3 cellular contexts compared by ENCODE assay signal in the genomic region with DNA sequence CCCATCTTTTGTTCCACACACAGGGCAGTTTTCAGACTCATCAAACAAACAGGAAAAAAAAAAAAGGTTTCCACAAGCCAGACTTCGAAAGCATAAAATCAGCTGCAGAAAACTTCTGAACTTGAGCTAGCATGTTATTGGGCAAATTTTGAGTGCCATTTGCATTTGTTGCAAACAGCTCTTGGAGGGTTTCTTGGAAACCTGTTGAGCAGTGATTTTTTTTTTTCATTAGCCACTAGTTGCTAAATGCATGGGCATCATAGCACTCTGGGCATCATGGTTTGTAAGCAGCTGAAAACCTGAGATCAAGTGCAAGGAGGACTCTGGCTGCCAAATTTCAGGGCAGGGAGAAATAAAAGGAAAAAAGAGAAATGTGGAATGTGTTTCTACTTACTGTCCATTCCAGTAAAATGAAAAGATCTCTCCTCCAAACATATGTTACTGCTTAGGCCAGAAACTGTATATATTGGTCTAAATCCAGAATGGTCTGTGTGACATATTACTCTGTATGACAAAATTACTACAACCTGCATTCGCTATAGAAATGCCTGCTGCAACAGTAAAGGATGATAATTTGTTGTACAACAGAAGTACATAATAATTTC.
TF ChIP-seq lines count a peak whose summit lies in the region.

No MANE protein-coding gene starts in this region.

TF ChIP-seq in SK-N-SH treated with all-trans-retinoic acid at 6 μM for 48 hours, 23 proteins besides CTCF, POLR2A, EP300 and RAD21 (continued from another document):
- TF ChIP-seq, protein P1, sequence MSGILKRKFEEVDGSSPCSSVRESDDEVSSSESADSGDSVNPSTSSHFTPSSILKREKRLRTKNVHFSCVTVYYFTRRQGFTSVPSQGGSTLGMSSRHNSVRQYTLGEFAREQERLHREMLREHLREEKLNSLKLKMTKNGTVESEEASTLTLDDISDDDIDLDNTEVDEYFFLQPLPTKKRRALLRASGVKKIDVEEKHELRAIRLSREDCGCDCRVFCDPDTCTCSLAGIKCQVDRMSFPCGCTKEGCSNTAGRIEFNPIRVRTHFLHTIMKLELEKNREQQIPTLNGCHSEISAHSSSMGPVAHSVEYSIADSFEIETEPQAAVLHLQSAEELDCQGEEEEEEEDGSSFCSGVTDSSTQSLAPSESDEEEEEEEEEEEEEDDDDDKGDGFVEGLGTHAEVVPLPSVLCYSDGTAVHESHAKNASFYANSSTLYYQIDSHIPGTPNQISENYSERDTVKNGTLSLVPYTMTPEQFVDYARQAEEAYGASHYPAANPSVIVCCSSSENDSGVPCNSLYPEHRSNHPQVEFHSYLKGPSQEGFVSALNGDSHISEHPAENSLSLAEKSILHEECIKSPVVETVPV (CRISPR knock-in tag; IDR thresholded peaks at IDR 0.05): no peak

TF ChIP-seq in SK-N-SH, 30 proteins besides CTCF, POLR2A, EP300 and RAD21 (continued from another document):
- TF ChIP-seq FOXM1 (IDR thresholded peaks at IDR 0.05; ENCODE audit: low read depth): no peak
- no peak for TF ChIP-seq ELF1 (IDR thresholded peaks at IDR 0.05)
- TF ChIP-seq, protein P2, sequence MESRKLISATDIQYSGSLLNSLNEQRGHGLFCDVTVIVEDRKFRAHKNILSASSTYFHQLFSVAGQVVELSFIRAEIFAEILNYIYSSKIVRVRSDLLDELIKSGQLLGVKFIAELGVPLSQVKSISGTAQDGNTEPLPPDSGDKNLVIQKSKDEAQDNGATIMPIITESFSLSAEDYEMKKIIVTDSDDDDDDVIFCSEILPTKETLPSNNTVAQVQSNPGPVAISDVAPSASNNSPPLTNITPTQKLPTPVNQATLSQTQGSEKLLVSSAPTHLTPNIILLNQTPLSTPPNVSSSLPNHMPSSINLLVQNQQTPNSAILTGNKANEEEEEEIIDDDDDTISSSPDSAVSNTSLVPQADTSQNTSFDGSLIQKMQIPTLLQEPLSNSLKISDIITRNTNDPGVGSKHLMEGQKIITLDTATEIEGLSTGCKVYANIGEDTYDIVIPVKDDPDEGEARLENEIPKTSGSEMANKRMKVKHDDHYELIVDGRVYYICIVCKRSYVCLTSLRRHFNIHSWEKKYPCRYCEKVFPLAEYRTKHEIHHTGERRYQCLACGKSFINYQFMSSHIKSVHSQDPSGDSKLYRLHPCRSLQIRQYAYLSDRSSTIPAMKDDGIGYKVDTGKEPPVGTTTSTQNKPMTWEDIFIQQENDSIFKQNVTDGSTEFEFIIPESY (IDR thresholded peaks at IDR 0.05; ENCODE audit: borderline replicate concordance, low read depth): no peak
- TF ChIP-seq JUND (IDR thresholded peaks at IDR 0.05): no peak
- TF ChIP-seq CHD2 (IDR thresholded peaks at IDR 0.05; ENCODE audit: low read length, partially characterized antibody): no peak
- TF ChIP-seq, protein P3, sequence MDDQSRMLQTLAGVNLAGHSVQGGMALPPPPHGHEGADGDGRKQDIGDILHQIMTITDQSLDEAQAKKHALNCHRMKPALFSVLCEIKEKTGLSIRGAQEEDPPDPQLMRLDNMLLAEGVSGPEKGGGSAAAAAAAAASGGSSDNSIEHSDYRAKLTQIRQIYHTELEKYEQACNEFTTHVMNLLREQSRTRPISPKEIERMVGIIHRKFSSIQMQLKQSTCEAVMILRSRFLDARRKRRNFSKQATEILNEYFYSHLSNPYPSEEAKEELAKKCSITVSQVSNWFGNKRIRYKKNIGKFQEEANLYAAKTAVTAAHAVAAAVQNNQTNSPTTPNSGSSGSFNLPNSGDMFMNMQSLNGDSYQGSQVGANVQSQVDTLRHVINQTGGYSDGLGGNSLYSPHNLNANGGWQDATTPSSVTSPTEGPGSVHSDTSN (IDR thresholded peaks at IDR 0.05): no peak
- TF ChIP-seq YY1 (IDR thresholded peaks at IDR 0.05; ENCODE audit: low read depth): no peak
- TF ChIP-seq TCF12 (IDR thresholded peaks at IDR 0.05): no peak
- no peak for TF ChIP-seq GABPA (IDR thresholded peaks at IDR 0.05; ENCODE audit: low read depth)
- TF ChIP-seq, protein P4, sequence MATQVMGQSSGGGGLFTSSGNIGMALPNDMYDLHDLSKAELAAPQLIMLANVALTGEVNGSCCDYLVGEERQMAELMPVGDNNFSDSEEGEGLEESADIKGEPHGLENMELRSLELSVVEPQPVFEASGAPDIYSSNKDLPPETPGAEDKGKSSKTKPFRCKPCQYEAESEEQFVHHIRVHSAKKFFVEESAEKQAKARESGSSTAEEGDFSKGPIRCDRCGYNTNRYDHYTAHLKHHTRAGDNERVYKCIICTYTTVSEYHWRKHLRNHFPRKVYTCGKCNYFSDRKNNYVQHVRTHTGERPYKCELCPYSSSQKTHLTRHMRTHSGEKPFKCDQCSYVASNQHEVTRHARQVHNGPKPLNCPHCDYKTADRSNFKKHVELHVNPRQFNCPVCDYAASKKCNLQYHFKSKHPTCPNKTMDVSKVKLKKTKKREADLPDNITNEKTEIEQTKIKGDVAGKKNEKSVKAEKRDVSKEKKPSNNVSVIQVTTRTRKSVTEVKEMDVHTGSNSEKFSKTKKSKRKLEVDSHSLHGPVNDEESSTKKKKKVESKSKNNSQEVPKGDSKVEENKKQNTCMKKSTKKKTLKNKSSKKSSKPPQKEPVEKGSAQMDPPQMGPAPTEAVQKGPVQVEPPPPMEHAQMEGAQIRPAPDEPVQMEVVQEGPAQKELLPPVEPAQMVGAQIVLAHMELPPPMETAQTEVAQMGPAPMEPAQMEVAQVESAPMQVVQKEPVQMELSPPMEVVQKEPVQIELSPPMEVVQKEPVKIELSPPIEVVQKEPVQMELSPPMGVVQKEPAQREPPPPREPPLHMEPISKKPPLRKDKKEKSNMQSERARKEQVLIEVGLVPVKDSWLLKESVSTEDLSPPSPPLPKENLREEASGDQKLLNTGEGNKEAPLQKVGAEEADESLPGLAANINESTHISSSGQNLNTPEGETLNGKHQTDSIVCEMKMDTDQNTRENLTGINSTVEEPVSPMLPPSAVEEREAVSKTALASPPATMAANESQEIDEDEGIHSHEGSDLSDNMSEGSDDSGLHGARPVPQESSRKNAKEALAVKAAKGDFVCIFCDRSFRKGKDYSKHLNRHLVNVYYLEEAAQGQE (IDR thresholded peaks at IDR 0.05; ENCODE audit: low read depth, low read length): no peak
- TF ChIP-seq, protein P5, sequence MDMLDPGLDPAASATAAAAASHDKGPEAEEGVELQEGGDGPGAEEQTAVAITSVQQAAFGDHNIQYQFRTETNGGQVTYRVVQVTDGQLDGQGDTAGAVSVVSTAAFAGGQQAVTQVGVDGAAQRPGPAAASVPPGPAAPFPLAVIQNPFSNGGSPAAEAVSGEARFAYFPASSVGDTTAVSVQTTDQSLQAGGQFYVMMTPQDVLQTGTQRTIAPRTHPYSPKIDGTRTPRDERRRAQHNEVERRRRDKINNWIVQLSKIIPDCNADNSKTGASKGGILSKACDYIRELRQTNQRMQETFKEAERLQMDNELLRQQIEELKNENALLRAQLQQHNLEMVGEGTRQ (IDR thresholded peaks at IDR 0.05; ENCODE audit: borderline replicate concordance, low read depth, low read length): no peak
- no peak for TF ChIP-seq RXRA (IDR thresholded peaks at IDR 0.05; ENCODE audit: borderline replicate concordance, low read depth)
- TF ChIP-seq EZH2phosphoT487 (IDR thresholded peaks at IDR 0.05; ENCODE audit: borderline replicate concordance, low read depth): no peak
- TF ChIP-seq, protein P6, sequence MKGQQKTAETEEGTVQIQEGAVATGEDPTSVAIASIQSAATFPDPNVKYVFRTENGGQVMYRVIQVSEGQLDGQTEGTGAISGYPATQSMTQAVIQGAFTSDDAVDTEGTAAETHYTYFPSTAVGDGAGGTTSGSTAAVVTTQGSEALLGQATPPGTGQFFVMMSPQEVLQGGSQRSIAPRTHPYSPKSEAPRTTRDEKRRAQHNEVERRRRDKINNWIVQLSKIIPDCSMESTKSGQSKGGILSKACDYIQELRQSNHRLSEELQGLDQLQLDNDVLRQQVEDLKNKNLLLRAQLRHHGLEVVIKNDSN (IDR thresholded peaks at IDR 0.05; ENCODE audit: borderline replicate concordance, low read depth): no peak
TF ChIP-seq in SK-N-SH: peak in this region for 0.

TF ChIP-seq in HEK293, 187 proteins besides CTCF, POLR2A, EP300 and RAD21 (continued from another document):
- TF ChIP-seq, protein P7, sequence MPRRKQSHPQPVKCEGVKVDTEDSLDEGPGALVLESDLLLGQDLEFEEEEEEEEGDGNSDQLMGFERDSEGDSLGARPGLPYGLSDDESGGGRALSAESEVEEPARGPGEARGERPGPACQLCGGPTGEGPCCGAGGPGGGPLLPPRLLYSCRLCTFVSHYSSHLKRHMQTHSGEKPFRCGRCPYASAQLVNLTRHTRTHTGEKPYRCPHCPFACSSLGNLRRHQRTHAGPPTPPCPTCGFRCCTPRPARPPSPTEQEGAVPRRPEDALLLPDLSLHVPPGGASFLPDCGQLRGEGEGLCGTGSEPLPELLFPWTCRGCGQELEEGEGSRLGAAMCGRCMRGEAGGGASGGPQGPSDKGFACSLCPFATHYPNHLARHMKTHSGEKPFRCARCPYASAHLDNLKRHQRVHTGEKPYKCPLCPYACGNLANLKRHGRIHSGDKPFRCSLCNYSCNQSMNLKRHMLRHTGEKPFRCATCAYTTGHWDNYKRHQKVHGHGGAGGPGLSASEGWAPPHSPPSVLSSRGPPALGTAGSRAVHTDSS (tag by site-specific recombination; IDR thresholded peaks at IDR 0.05): no peak
- TF ChIP-seq ZNF10 (tag by site-specific recombination; IDR thresholded peaks at IDR 0.05) (no peak), TCF7L2 (IDR thresholded peaks at IDR 0.05; ENCODE audit: borderline replicate concordance, low read depth, low read length) (no peak), ZXDB (tag by site-specific recombination; IDR thresholded peaks at IDR 0.05) (no peak), SCRT1 (tag by site-specific recombination; IDR thresholded peaks at IDR 0.05; ENCODE audit: borderline replicate concordance) (peak; percentile 67; the same call in 1 of the 2 replicates), REPIN1 (tag by site-specific recombination; IDR thresholded peaks at IDR 0.05; ENCODE audit: low read depth) (no peak), MZF1 (tag by site-specific recombination; IDR thresholded peaks at IDR 0.05; ENCODE audit: borderline replicate concordance) (no peak), IKZF3 (tag by site-specific recombination; IDR thresholded peaks at IDR 0.05) (no peak), ZNF521 (tag by site-specific recombination; IDR thresholded peaks at IDR 0.05) (no peak), SCRT2 (tag by site-specific recombination; IDR thresholded peaks at IDR 0.05) (peak; percentile 81), OVOL3 (tag by site-specific recombination; IDR thresholded peaks at IDR 0.05) (no peak), ZNF785 (tag by site-specific recombination; IDR thresholded peaks at IDR 0.05) (no peak)
- TF ChIP-seq, protein P8, sequence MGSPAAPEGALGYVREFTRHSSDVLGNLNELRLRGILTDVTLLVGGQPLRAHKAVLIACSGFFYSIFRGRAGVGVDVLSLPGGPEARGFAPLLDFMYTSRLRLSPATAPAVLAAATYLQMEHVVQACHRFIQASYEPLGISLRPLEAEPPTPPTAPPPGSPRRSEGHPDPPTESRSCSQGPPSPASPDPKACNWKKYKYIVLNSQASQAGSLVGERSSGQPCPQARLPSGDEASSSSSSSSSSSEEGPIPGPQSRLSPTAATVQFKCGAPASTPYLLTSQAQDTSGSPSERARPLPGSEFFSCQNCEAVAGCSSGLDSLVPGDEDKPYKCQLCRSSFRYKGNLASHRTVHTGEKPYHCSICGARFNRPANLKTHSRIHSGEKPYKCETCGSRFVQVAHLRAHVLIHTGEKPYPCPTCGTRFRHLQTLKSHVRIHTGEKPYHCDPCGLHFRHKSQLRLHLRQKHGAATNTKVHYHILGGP (tag by site-specific recombination; IDR thresholded peaks at IDR 0.05): no peak
- TF ChIP-seq, protein P9, sequence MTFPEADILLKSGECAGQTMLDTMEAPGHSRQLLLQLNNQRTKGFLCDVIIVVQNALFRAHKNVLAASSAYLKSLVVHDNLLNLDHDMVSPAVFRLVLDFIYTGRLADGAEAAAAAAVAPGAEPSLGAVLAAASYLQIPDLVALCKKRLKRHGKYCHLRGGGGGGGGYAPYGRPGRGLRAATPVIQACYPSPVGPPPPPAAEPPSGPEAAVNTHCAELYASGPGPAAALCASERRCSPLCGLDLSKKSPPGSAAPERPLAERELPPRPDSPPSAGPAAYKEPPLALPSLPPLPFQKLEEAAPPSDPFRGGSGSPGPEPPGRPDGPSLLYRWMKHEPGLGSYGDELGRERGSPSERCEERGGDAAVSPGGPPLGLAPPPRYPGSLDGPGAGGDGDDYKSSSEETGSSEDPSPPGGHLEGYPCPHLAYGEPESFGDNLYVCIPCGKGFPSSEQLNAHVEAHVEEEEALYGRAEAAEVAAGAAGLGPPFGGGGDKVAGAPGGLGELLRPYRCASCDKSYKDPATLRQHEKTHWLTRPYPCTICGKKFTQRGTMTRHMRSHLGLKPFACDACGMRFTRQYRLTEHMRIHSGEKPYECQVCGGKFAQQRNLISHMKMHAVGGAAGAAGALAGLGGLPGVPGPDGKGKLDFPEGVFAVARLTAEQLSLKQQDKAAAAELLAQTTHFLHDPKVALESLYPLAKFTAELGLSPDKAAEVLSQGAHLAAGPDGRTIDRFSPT (tag by site-specific recombination; IDR thresholded peaks at IDR 0.05): no peak
- TF ChIP-seq, protein P10, sequence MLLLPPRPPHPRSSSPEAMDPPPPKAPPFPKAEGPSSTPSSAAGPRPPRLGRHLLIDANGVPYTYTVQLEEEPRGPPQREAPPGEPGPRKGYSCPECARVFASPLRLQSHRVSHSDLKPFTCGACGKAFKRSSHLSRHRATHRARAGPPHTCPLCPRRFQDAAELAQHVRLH (tag by site-specific recombination; IDR thresholded peaks at IDR 0.05): no peak
- TF ChIP-seq, protein P11, sequence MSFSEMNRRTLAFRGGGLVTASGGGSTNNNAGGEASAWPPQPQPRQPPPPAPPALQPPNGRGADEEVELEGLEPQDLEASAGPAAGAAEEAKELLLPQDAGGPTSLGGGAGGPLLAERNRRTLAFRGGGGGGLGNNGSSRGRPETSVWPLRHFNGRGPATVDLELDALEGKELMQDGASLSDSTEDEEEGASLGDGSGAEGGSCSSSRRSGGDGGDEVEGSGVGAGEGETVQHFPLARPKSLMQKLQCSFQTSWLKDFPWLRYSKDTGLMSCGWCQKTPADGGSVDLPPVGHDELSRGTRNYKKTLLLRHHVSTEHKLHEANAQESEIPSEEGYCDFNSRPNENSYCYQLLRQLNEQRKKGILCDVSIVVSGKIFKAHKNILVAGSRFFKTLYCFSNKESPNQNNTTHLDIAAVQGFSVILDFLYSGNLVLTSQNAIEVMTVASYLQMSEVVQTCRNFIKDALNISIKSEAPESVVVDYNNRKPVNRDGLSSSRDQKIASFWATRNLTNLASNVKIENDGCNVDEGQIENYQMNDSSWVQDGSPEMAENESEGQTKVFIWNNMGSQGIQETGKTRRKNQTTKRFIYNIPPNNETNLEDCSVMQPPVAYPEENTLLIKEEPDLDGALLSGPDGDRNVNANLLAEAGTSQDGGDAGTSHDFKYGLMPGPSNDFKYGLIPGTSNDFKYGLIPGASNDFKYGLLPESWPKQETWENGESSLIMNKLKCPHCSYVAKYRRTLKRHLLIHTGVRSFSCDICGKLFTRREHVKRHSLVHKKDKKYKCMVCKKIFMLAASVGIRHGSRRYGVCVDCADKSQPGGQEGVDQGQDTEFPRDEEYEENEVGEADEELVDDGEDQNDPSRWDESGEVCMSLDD (tag by site-specific recombination; IDR thresholded peaks at IDR 0.05): no peak
